Comparison of ENCODE assay signal across 17 cellular contexts in the genomic region with DNA sequence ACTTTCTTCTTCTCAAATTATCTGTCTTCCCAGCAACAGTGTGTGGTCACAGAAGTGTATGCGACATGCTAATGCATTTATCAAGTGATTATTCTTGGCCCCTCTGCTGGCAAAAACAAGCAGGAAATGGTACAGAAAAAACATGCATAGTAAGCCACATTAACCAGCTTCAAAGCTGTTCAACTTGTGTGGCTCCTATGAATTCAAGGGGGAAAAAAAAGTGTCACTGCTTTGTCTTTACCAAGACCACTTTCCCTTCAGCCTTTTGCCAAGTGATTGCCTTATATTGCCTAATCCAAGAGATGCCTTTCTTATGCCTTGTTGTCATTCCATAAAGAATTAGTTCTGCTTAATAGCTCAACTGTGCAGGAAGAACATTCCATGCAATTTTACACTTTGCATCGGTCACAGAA. TPM values are rescaled to one million over a fixed set of nuclear protein-coding genes. Genes with fewer than 3 reads are reported as not detected.
A peak's percentile ranks its signal among the peaks of the same experiment; 100 is the strongest.
DNase-seq lines count a peak whose midpoint lies in the region; ATAC-seq, FAIRE-seq and TF ChIP-seq lines count a peak whose summit lies in the region.
"Had no signal": no experiment of that assay in that cellular context is flagged by ENCODE, and none has a peak within 500 bp of the region (broad histone marks: within the 10 kb centered on the region; RNA-seq: fewer than 3 reads in every experiment).

No MANE protein-coding gene starts in this region.

- no peak for TF ChIP-seq CTCF in astrocyte (IDR thresholded peaks at IDR 0.05; ENCODE audit: insufficient read depth, low read depth, low read length)
- no peak for TF ChIP-seq CTCF in sigmoid colon (IDR thresholded peaks at IDR 0.05)

- H3K27me3 ChIP-seq in astrocyte (ENCODE audit: insufficient read depth, low read length) (no peaks in the 10 kb centered on the region), sigmoid colon (no peaks in the 10 kb centered on the region)
- H3K27me3 ChIP-seq: neutrophil had no signal

- no peaks in the 10 kb centered on the region for H4K20me1 ChIP-seq in astrocyte (ENCODE audit: insufficient read depth, low read length)

- no peak for DNase-seq in activated naive CD8-positive, alpha-beta T cell treated with anti-CD3 and anti-CD28 coated beads, Interleukin-2, amount 10 ng/mL, durations not matched to agents 7 days and 5 days
- no peak for DNase-seq in activated naive CD8-positive, alpha-beta T cell treated with anti-CD3 and anti-CD28 coated beads for 36 hours
- peak; percentile 64 for DNase-seq in astrocyte (ENCODE audit: low read depth)
- peak; percentile 56 for DNase-seq in foreskin melanocyte
- no peak for DNase-seq in sigmoid colon
- no peak for DNase-seq in T1000 (lab: John Stamatoyannopoulos, UW)
- no peak for DNase-seq in stimulated activated CD8-positive, alpha-beta memory T cell treated with anti-CD3 and anti-CD28 coated beads, Interleukin-4, amount 100 ng/mL, for 48 hours
- DNase-seq in activated CD8-positive, alpha-beta memory T cell treated with anti-CD3 and anti-CD28 coated beads for 24 hours = no peak
- DNase-seq: 8988T; activated B cell treated with CpG ODN at 0.5 μM for 24 hours; activated naive CD8-positive, alpha-beta T cell treated with anti-CD3 and anti-CD28 coated beads, Interleukin-2, amount 50 U/mL, for 24 hours; activated T-cell treated with anti-CD3 and anti-CD28 coated beads for 4 hours; hippocampal formation; lower lobe of right lung; NCI-H1092 treated with DMSO at 0.1 percent for 48 hours; NCI-H2227 treated with DMSO at 0.1 percent for 48 hours had no signal

- H3K4me3 ChIP-seq in astrocyte (ENCODE audit: insufficient read depth, low read depth, low read length) (no peak overlapping the region), sigmoid colon (no peak overlapping the region)
- H3K4me3 ChIP-seq: lower lobe of right lung had no signal

- no peaks in the 10 kb centered on the region for H3K36me3 ChIP-seq in astrocyte (ENCODE audit: insufficient read depth, low read length)
- H3K36me3 ChIP-seq in sigmoid colon = no peaks in the 10 kb centered on the region
- H3K36me3 ChIP-seq: lower lobe of right lung, neutrophil had no signal

- H3K4me1 Mint-ChIP-seq in activated naive CD8-positive, alpha-beta T cell treated with anti-CD3 and anti-CD28 coated beads, Interleukin-2, amount 10 ng/mL, durations not matched to agents 7 days and 5 days = peaks cover 8% of the 10 kb centered on the region
- H3K4me1 Mint-ChIP-seq in activated naive CD8-positive, alpha-beta T cell treated with anti-CD3 and anti-CD28 coated beads for 36 hours = peaks cover 11% of the 10 kb centered on the region
- peaks cover 12% of the 10 kb centered on the region for H3K4me1 Mint-ChIP-seq in astrocyte (ENCODE audit: low read depth, unreplicated experiment)
- H3K4me1 Mint-ChIP-seq: activated B cell treated with CpG ODN at 0.5 μM for 24 hours had no signal

- H3K4me1 ChIP-seq in astrocyte (ENCODE audit: insufficient read depth, low read length) = no peaks in the 10 kb centered on the region
- H3K4me1 ChIP-seq in sigmoid colon = no peaks in the 10 kb centered on the region
- H3K4me1 ChIP-seq: lower lobe of right lung had no signal

- H3K9me3 ChIP-seq in astrocyte (ENCODE audit: insufficient read depth, low read depth, low read length) = no peaks in the 10 kb centered on the region
- no peaks in the 10 kb centered on the region for H3K9me3 ChIP-seq in sigmoid colon
- H3K9me3 ChIP-seq: lower lobe of right lung, neutrophil had no signal

- no peak overlapping the region for H3K27ac Mint-ChIP-seq in activated naive CD8-positive, alpha-beta T cell treated with anti-CD3 and anti-CD28 coated beads, Interleukin-2, amount 10 ng/mL, durations not matched to agents 7 days and 5 days
- no peak overlapping the region for H3K27ac Mint-ChIP-seq in activated naive CD8-positive, alpha-beta T cell treated with anti-CD3 and anti-CD28 coated beads for 36 hours
- H3K27ac Mint-ChIP-seq in astrocyte (ENCODE audit: unreplicated experiment) = no peak overlapping the region
- H3K27ac Mint-ChIP-seq: activated B cell treated with CpG ODN at 0.5 μM for 24 hours; activated naive CD8-positive, alpha-beta T cell treated with anti-CD3 and anti-CD28 coated beads, Interleukin-2, amount 50 U/mL, for 24 hours had no signal

- ATAC-seq in activated naive CD8-positive, alpha-beta T cell treated with anti-CD3 and anti-CD28 coated beads, Interleukin-2, amount 10 ng/mL, durations not matched to agents 7 days and 5 days (ENCODE audit: low read depth) = peak; percentile 42
- ATAC-seq: activated naive CD8-positive, alpha-beta T cell treated with anti-CD3 and anti-CD28 coated beads, Interleukin-2, amount 50 U/mL, for 24 hours; lower lobe of right lung had no signal

- TF ChIP-seq EP300 in sigmoid colon (IDR thresholded peaks at IDR 0.05) = no peak

- no peak overlapping the region for H3K27ac ChIP-seq in astrocyte (ENCODE audit: low read depth, low read length)
- H3K27ac ChIP-seq in sigmoid colon = no peak overlapping the region
- H3K27ac ChIP-seq: lower lobe of right lung, neutrophil had no signal

- no peaks in the 10 kb centered on the region for H3K79me2 ChIP-seq in astrocyte (ENCODE audit: insufficient read depth, low read length)

- H2AFZ ChIP-seq in astrocyte (ENCODE audit: low read depth, low read length) = no peak overlapping the region

- peak overlapping the region; percentile 12 for H3K4me2 ChIP-seq in astrocyte (ENCODE audit: low read length)

- H3K36me3 Mint-ChIP-seq in activated naive CD8-positive, alpha-beta T cell treated with anti-CD3 and anti-CD28 coated beads, Interleukin-2, amount 10 ng/mL, durations not matched to agents 7 days and 5 days = no peaks in the 10 kb centered on the region
- no peaks in the 10 kb centered on the region for H3K36me3 Mint-ChIP-seq in activated naive CD8-positive, alpha-beta T cell treated with anti-CD3 and anti-CD28 coated beads for 36 hours
- peaks cover 2% of the 10 kb centered on the region for H3K36me3 Mint-ChIP-seq in astrocyte (ENCODE audit: low read depth, unreplicated experiment)

- POLR2A ChIA-PET in activated naive CD8-positive, alpha-beta T cell treated with anti-CD3 and anti-CD28 coated beads, Interleukin-2, amount 10 ng/mL, durations not matched to agents 7 days and 5 days (lab: Charles Lee) = no interaction called here

- no peak overlapping the region for H3K4me3 Mint-ChIP-seq in activated naive CD8-positive, alpha-beta T cell treated with anti-CD3 and anti-CD28 coated beads, Interleukin-2, amount 10 ng/mL, durations not matched to agents 7 days and 5 days
- no peak overlapping the region for H3K4me3 Mint-ChIP-seq in activated naive CD8-positive, alpha-beta T cell treated with anti-CD3 and anti-CD28 coated beads for 36 hours
- H3K4me3 Mint-ChIP-seq in astrocyte (ENCODE audit: unreplicated experiment) = no peak overlapping the region
- H3K4me3 Mint-ChIP-seq: activated B cell treated with CpG ODN at 0.5 μM for 24 hours; activated naive CD8-positive, alpha-beta T cell treated with anti-CD3 and anti-CD28 coated beads, Interleukin-2, amount 50 U/mL, for 24 hours had no signal

- no peaks in the 10 kb centered on the region for H3K9me3 Mint-ChIP-seq in activated naive CD8-positive, alpha-beta T cell treated with anti-CD3 and anti-CD28 coated beads, Interleukin-2, amount 10 ng/mL, durations not matched to agents 7 days and 5 days
- H3K9me3 Mint-ChIP-seq in activated naive CD8-positive, alpha-beta T cell treated with anti-CD3 and anti-CD28 coated beads for 36 hours = no peaks in the 10 kb centered on the region
- H3K9me3 Mint-ChIP-seq in astrocyte (ENCODE audit: unreplicated experiment) = no peaks in the 10 kb centered on the region
- H3K9me3 Mint-ChIP-seq: activated B cell treated with CpG ODN at 0.5 μM for 24 hours; activated naive CD8-positive, alpha-beta T cell treated with anti-CD3 and anti-CD28 coated beads, Interleukin-2, amount 50 U/mL, for 24 hours had no signal

- H3K9ac ChIP-seq in astrocyte (ENCODE audit: low read length) = no peak overlapping the region

- no peak for TF ChIP-seq POLR2A in sigmoid colon (IDR thresholded peaks at IDR 0.05)

- H3K27me3 Mint-ChIP-seq in activated naive CD8-positive, alpha-beta T cell treated with anti-CD3 and anti-CD28 coated beads, Interleukin-2, amount 10 ng/mL, durations not matched to agents 7 days and 5 days = peaks cover 19% of the 10 kb centered on the region
- H3K27me3 Mint-ChIP-seq in activated naive CD8-positive, alpha-beta T cell treated with anti-CD3 and anti-CD28 coated beads for 36 hours = peaks cover 17% of the 10 kb centered on the region
- H3K27me3 Mint-ChIP-seq in astrocyte (ENCODE audit: low read depth, unreplicated experiment) = no peaks in the 10 kb centered on the region

- 57 to 80% methylated on average over 2 of the region's 2 CpGs for WGBS in sigmoid colon, 2 donors

- no peak for FAIRE-seq in astrocyte (lab: Jason Lieb, UNC)

- intact Hi-C loops in sigmoid colon (cut with DNase I) = no loop called here

RNA-seq across cellular contexts. Expression of a gene that starts 39.1 kb away (rescaled TPM):
- total RNA-seq in activated naive CD8-positive, alpha-beta T cell treated with anti-CD3 and anti-CD28 coated beads, Interleukin-2, amount 10 ng/mL, durations not matched to agents 7 days and 5 days = not detected
- not detected for total RNA-seq in activated naive CD8-positive, alpha-beta T cell treated with anti-CD3 and anti-CD28 coated beads for 36 hours
- 13.6 and 39.4 TPM in 2 replicates for total RNA-seq in astrocyte
- total RNA-seq in sigmoid colon = 1 to 10 TPM; 1.3 to 5.3 (median 2.2) TPM
- polyA plus RNA-seq in sigmoid colon = under 1 TPM in 1 of 3 donors, not detected in 2; 0.42 TPM
- total RNA-seq: activated B cell treated with CpG ODN at 0.5 μM for 24 hours had no signal

Comparison
In these comparisons a context has a peak if more than half of its experiments do, and no peak if none do; other contexts are left out.
1. DNase-seq: peak in astrocyte (single experiment) and foreskin melanocyte (single experiment); none in activated naive CD8-positive, alpha-beta T cell treated with anti-CD3 and anti-CD28 coated beads, Interleukin-2, amount 10 ng/mL, durations not matched to agents 7 days and 5 days (single experiment), activated naive CD8-positive, alpha-beta T cell treated with anti-CD3 and anti-CD28 coated beads for 36 hours (single experiment), sigmoid colon (single experiment), T1000 (single experiment), stimulated activated CD8-positive, alpha-beta memory T cell treated with anti-CD3 and anti-CD28 coated beads, Interleukin-4, amount 100 ng/mL, for 48 hours (single experiment) and activated CD8-positive, alpha-beta memory T cell treated with anti-CD3 and anti-CD28 coated beads for 24 hours (single experiment).